ENCODE assay signal across 1 cellular context in genomic region chr9:95623614-95624013, GRCh38.
TF ChIP-seq lines count a peak whose summit lies in the region.

No MANE protein-coding gene starts in this region.

TF ChIP-seq in HCT116, 20 proteins besides CTCF, POLR2A, EP300 and RAD21 (continued from another document):
- TF ChIP-seq ZBTB33 (IDR thresholded peaks at IDR 0.05; ENCODE audit: extremely low read depth, insufficient replicate concordance, low read length) (no peak), SRF (IDR thresholded peaks at IDR 0.05; ENCODE audit: low read depth) (no peak), YY1 (IDR thresholded peaks at IDR 0.05; ENCODE audit: extremely low read depth, insufficient replicate concordance, low read depth, low read length) (no peak), SP1 (IDR thresholded peaks at IDR 0.05; ENCODE audit: low read depth) (no peak), ZNF274 (IDR thresholded peaks at IDR 0.05; ENCODE audit: low read depth, low read length) (no peak)
TF ChIP-seq in HCT116: peak in this region for 0.
